In genomic region chr15:40982855-40983254, GRCh38 we compare ENCODE assay signal across 15 cellular contexts. TPM values are rescaled to one million over a fixed set of nuclear protein-coding genes. Genes with fewer than 3 reads are reported as not detected.
A peak's percentile ranks its signal among the peaks of the same experiment; 100 is the strongest.
DNase-seq lines count a peak whose midpoint lies in the region; TF ChIP-seq lines count a peak whose summit lies in the region.
"Had no signal": no experiment of that assay in that cellular context is flagged by ENCODE, and none has a peak within 500 bp of the region (broad histone marks: within the 10 kb centered on the region; RNA-seq: fewer than 3 reads in every experiment).

No MANE protein-coding gene starts in this region.

- peaks cover 62% of the 10 kb centered on the region for H3K36me3 Mint-ChIP-seq in T-helper 2 cell treated with Interferon-gamma antibody and Interleukin-4, amounts not matched to agents 5 μg/mL and 100 μg/mL, for 36 hours (ENCODE audit: low read depth)
- H3K36me3 Mint-ChIP-seq in progenitor cell of endocrine pancreas (ENCODE audit: insufficient read depth), result peaks cover 39% of the 10 kb centered on the region

- H3K27me3 ChIP-seq in BJ (ENCODE audit: control insufficient read depth, insufficient read depth, low read length), result no peaks in the 10 kb centered on the region
- H3K27me3 ChIP-seq in breast epithelium, result no peaks in the 10 kb centered on the region
- H3K27me3 ChIP-seq: gastroesophageal sphincter had no signal

- no peaks in the 10 kb centered on the region for H3K4me1 Mint-ChIP-seq in T-helper 2 cell treated with Interferon-gamma antibody and Interleukin-4, amounts not matched to agents 5 μg/mL and 100 μg/mL, for 36 hours (ENCODE audit: low read depth)
- H3K4me1 Mint-ChIP-seq in progenitor cell of endocrine pancreas (ENCODE audit: low read depth), result no peaks in the 10 kb centered on the region
- H3K4me1 Mint-ChIP-seq: CD14-positive monocyte had no signal

- H3K9me3 ChIP-seq in breast epithelium, result no peaks in the 10 kb centered on the region
- H3K9me3 ChIP-seq: gastroesophageal sphincter had no signal

- intact Hi-C loops in breast epithelium (cut with DNase I; ENCODE audit: low total_unique reads), result no loop called here

- TF ChIP-seq CTCF in BJ (IDR thresholded peaks at IDR 0.05; ENCODE audit: insufficient read depth, low read depth, low read length) (no peak), progenitor cell of endocrine pancreas (IDR thresholded peaks at IDR 0.05; ENCODE audit: unreplicated experiment) (no peak), breast epithelium (IDR thresholded peaks at IDR 0.05) (no peak)

- no peak for TF ChIP-seq POLR2A in breast epithelium (IDR thresholded peaks at IDR 0.05)

- H3K9me3 Mint-ChIP-seq in T-helper 2 cell treated with Interferon-gamma antibody and Interleukin-4, amounts not matched to agents 5 μg/mL and 100 μg/mL, for 36 hours, result no peaks in the 10 kb centered on the region
- no peaks in the 10 kb centered on the region for H3K9me3 Mint-ChIP-seq in progenitor cell of endocrine pancreas (ENCODE audit: low read depth)
- H3K9me3 Mint-ChIP-seq: activated naive CD8-positive, alpha-beta T cell treated with anti-CD3 and anti-CD28 coated beads for 36 hours; CD14-positive monocyte had no signal

- no peak overlapping the region for H3K4me3 ChIP-seq in BJ (ENCODE audit: low read depth, low read length)
- H3K4me3 ChIP-seq in breast epithelium, result no peak overlapping the region
- H3K4me3 ChIP-seq: gastroesophageal sphincter had no signal

- H3K27me3 Mint-ChIP-seq in T-helper 2 cell treated with Interferon-gamma antibody and Interleukin-4, amounts not matched to agents 5 μg/mL and 100 μg/mL, for 36 hours (ENCODE audit: low read depth), result no peaks in the 10 kb centered on the region
- H3K27me3 Mint-ChIP-seq in progenitor cell of endocrine pancreas, result no peaks in the 10 kb centered on the region
- H3K27me3 Mint-ChIP-seq: activated naive CD8-positive, alpha-beta T cell treated with anti-CD3 and anti-CD28 coated beads for 36 hours had no signal

- H3K27ac Mint-ChIP-seq in T-helper 2 cell treated with Interferon-gamma antibody and Interleukin-4, amounts not matched to agents 5 μg/mL and 100 μg/mL, for 36 hours, result no peak overlapping the region
- no peak overlapping the region for H3K27ac Mint-ChIP-seq in progenitor cell of endocrine pancreas
- H3K27ac Mint-ChIP-seq: activated naive CD8-positive, alpha-beta T cell treated with anti-CD3 and anti-CD28 coated beads for 36 hours had no signal

- DNase-seq in BJ (ENCODE audit: low read depth) (peak; percentile 81), NCI-H226 (peak; percentile 46), dermis blood vessel endothelial cell (peak; percentile 95), non-pigmented ciliary epithelial cell (ENCODE audit: low read depth) (peak; percentile 44), progenitor cell of endocrine pancreas (ENCODE audit: low spot score, unreplicated experiment) (no peak), breast epithelium (ENCODE audit: low spot score in 2 of 2) (no peak)
- no peak for DNase-seq in T-helper 2 cell treated with Interferon-gamma antibody and Interleukin-4, amounts not matched to agents 5 μg/mL and 100 μg/mL, for 36 hours (ENCODE audit: low spot score)
- no peak for DNase-seq in stimulated activated CD4-positive, alpha-beta T cell treated with anti-CD3 and anti-CD28 coated beads, Interleukin-4, amount 100 ng/mL, for 4 hours
- DNase-seq: activated CD8-positive, alpha-beta memory T cell treated with anti-CD3 and anti-CD28 coated beads, Interleukin-2, amount 50 U/mL, for 48 hours; activated naive CD8-positive, alpha-beta T cell treated with anti-CD3 and anti-CD28 coated beads for 36 hours; MM.1S; stimulated activated naive CD4-positive, alpha-beta T cell treated with Interleukin-2 at 50 U/mL for 16 hours had no signal

- H3K4me1 ChIP-seq in breast epithelium, result no peaks in the 10 kb centered on the region
- H3K4me1 ChIP-seq: gastroesophageal sphincter had no signal

- no peak overlapping the region for H3K4me3 Mint-ChIP-seq in T-helper 2 cell treated with Interferon-gamma antibody and Interleukin-4, amounts not matched to agents 5 μg/mL and 100 μg/mL, for 36 hours
- H3K4me3 Mint-ChIP-seq in progenitor cell of endocrine pancreas (ENCODE audit: low read depth), result no peak overlapping the region
- H3K4me3 Mint-ChIP-seq: activated naive CD8-positive, alpha-beta T cell treated with anti-CD3 and anti-CD28 coated beads for 36 hours; CD14-positive monocyte had no signal

- H3K36me3 ChIP-seq in BJ (ENCODE audit: control insufficient read depth, insufficient read depth, low read length) (peaks cover 27% of the 10 kb centered on the region), breast epithelium (peaks cover 30% of the 10 kb centered on the region)

- CTCF ChIA-PET in BJ (lab: Yijun Ruan, JAX), result interaction anchor here (0.8 to 2.6 kb wide), 12 partner anchors 8 to 89 kb away, joined by 3 to 19 read pairs (median 4); partner anchors contain the start of gene VPS18

- POLR2A ChIA-PET in BJ (lab: Charles Lee), result no interaction called here

- no peak overlapping the region for H3K27ac ChIP-seq in breast epithelium
- H3K27ac ChIP-seq: gastroesophageal sphincter had no signal

RNA-seq across cellular contexts. Expression of gene CHAC1, which starts 29.6 kb away (rescaled TPM):
- 107 and 155 TPM in 2 replicates for polyA plus RNA-seq in BJ (2011; rRNA removed)
- 73.7 and 158 TPM in 2 replicates for polyA minus RNA-seq in BJ (2011; rRNA and poly(A)+ RNA removed)
- total RNA-seq in dermis blood vessel endothelial cell, result 2.2 and 2.9 TPM in 2 replicates
- total RNA-seq in progenitor cell of endocrine pancreas, result 14.4 and 18.1 TPM in 2 replicates
- 10 to 100 TPM in 1 of 3 donors, 1 to 10 TPM in 1, under 1 TPM in 1; 0.32 to 11.9 (median 2.9) TPM for total RNA-seq in breast epithelium
- polyA plus RNA-seq: CD14-positive monocyte had no signal

RNA-seq across cellular contexts. Expression of gene DLL4, which starts 53.7 kb away (rescaled TPM):
- polyA plus RNA-seq in BJ (2011; rRNA removed), result 0.32 and 0.47 TPM in 2 replicates
- 0.46 and 0.76 TPM in 2 replicates for polyA minus RNA-seq in BJ (2011; rRNA and poly(A)+ RNA removed)
- 128 and 158 TPM in 2 replicates for total RNA-seq in dermis blood vessel endothelial cell
- total RNA-seq in progenitor cell of endocrine pancreas, result 6.2 and 6.5 TPM in 2 replicates
- 10 to 100 TPM in 1 of 3 donors, 1 to 10 TPM in 2; 3.5 to 10.5 (median 5.0) TPM for total RNA-seq in breast epithelium
- total RNA-seq: activated naive CD8-positive, alpha-beta T cell treated with anti-CD3 and anti-CD28 coated beads for 36 hours had no signal
- polyA plus RNA-seq: CD14-positive monocyte, keratinocyte had no signal

Comparison
In these comparisons a context has a peak if more than half of its experiments do, and no peak if none do; other contexts are left out.
1. DNase-seq: peak in BJ (single experiment), NCI-H226 (single experiment), dermis blood vessel endothelial cell (single experiment) and non-pigmented ciliary epithelial cell (single experiment); none in T-helper 2 cell treated with Interferon-gamma antibody and Interleukin-4, amounts not matched to agents 5 μg/mL and 100 μg/mL, for 36 hours (single experiment), stimulated activated CD4-positive, alpha-beta T cell treated with anti-CD3 and anti-CD28 coated beads, Interleukin-4, amount 100 ng/mL, for 4 hours (0 of 2), progenitor cell of endocrine pancreas (single experiment) and breast epithelium (0 of 2).
2. RNA of gene DLL4, which starts 53.7 kb away (total RNA-seq): 128 to 158 TPM in dermis blood vessel endothelial cell; 6.2 to 6.5 TPM in progenitor cell of endocrine pancreas and 3.5 to 10.5 TPM in breast epithelium; every median in the first group is over 10 times any median in the second.